ENCODE assay signal across 10 cellular contexts in genomic region chr11:111514216-111515031, GRCh38. TPM values are rescaled to one million over a fixed set of nuclear protein-coding genes. Genes with fewer than 3 reads are reported as not detected.
DNase-seq lines count a peak whose midpoint lies in the region; ATAC-seq and TF ChIP-seq lines count a peak whose summit lies in the region.
"Had no signal": no experiment of that assay in that cellular context is flagged by ENCODE, and none has a peak within 500 bp of the region (broad histone marks: within the 10 kb centered on the region; RNA-seq: fewer than 3 reads in every experiment).

TSS of gene HOATZ (plus strand) at chr11:111514778. CDS start at chr11:111514785, 7 bp downstream.

- H3K9me3 ChIP-seq in OCI-LY3 (ENCODE audit: insufficient read depth, low read length) (no peaks in the 10 kb centered on the region), endodermal cell (ENCODE audit: control insufficient read depth, low read length) (no peaks in the 10 kb centered on the region), neural progenitor cell (ENCODE audit: low read depth) (no peaks in the 10 kb centered on the region)
- H3K9me3 ChIP-seq: colonic mucosa, vagina had no signal

- no peaks in the 10 kb centered on the region for H3K27me3 ChIP-seq in OCI-LY3 (ENCODE audit: low read depth, low read length)
- H3K27me3 ChIP-seq in endodermal cell (ENCODE audit: control insufficient read depth, insufficient read depth, low read length, poor library complexity, severe bottlenecking): peaks cover 39% of the 10 kb centered on the region
- H3K27me3 ChIP-seq in neural progenitor cell: peaks cover 56% of the 10 kb centered on the region
- H3K27me3 ChIP-seq: vagina had no signal

- no peak for ATAC-seq in HG03442 (IDR thresholded peaks at IDR 0.05; ENCODE audit: unreplicated experiment)
- no peak for ATAC-seq in esophagus mucosa
- ATAC-seq in GM21825 (IDR thresholded peaks at IDR 0.05; ENCODE audit: unreplicated experiment): no peak

- H3K36me3 Mint-ChIP-seq in endodermal cell (ENCODE audit: low read depth) (no peaks in the 10 kb centered on the region), neural progenitor cell (no peaks in the 10 kb centered on the region)

- POLR2A ChIA-PET in GM10248 (lab: Yijun Ruan, JAX): no interaction called here

- H3K27ac ChIP-seq in OCI-LY3 (ENCODE audit: low read length) (no peak within 1 kb of the TSS), endodermal cell (ENCODE audit: low read depth, low read length) (no peak within 1 kb of the TSS), neural progenitor cell (no peak within 1 kb of the TSS)
- H3K27ac ChIP-seq: colonic mucosa, vagina had no signal

- peak within 1 kb of the TSS; percentile 68 for H3K4me3 ChIP-seq in OCI-LY3 (ENCODE audit: low read length)
- H3K4me3 ChIP-seq in endodermal cell (ENCODE audit: low read length): peak within 1 kb of the TSS; percentile 67
- peak within 1 kb of the TSS; percentile 32 for H3K4me3 ChIP-seq in neural progenitor cell
- H3K4me3 ChIP-seq: colonic mucosa had no signal

- no peaks in the 10 kb centered on the region for H3K9me3 Mint-ChIP-seq in endodermal cell
- H3K9me3 Mint-ChIP-seq in neural progenitor cell: no peaks in the 10 kb centered on the region

- peaks cover 13% of the 10 kb centered on the region for H3K4me1 Mint-ChIP-seq in endodermal cell
- peaks cover 18% of the 10 kb centered on the region for H3K4me1 Mint-ChIP-seq in neural progenitor cell

- DNase-seq in GM10248 (ENCODE audit: extremely low spot score): peak; percentile 17
- DNase-seq in endodermal cell: peak; percentile 90
- peak; percentile 95 for DNase-seq in neural progenitor cell (ENCODE audit: low spot score)
- DNase-seq in effector CD4-positive, alpha-beta T cell: no peak
- DNase-seq: colonic mucosa had no signal

- H3K4me3 Mint-ChIP-seq in endodermal cell (peak within 1 kb of the TSS; percentile 49), neural progenitor cell (peak within 1 kb of the TSS; percentile 80)

- H3K79me2 ChIP-seq in OCI-LY3 (ENCODE audit: low read length) (no peaks in the 10 kb centered on the region), neural progenitor cell (ENCODE audit: low read depth) (no peaks in the 10 kb centered on the region)

- H4K20me1 ChIP-seq in OCI-LY3 (ENCODE audit: insufficient read depth, low read length): no peaks in the 10 kb centered on the region
- peaks cover 21% of the 10 kb centered on the region for H4K20me1 ChIP-seq in neural progenitor cell (ENCODE audit: low read depth)

- H2AFZ ChIP-seq in OCI-LY3 (ENCODE audit: low read depth, low read length) (0 out of 2 replicates have a peak within 1 kb of the TSS, but pooled peaks have one; percentile 26), neural progenitor cell (replicated peaks) (no peak within 1 kb of the TSS)

- peaks cover 26% of the 10 kb centered on the region for H3F3A ChIP-seq in neural progenitor cell (ENCODE audit: low read depth)

- H3K27ac Mint-ChIP-seq in endodermal cell: no peak within 1 kb of the TSS
- H3K27ac Mint-ChIP-seq in neural progenitor cell: no peak within 1 kb of the TSS

- H3K4me2 ChIP-seq in OCI-LY3 (ENCODE audit: low read length): peak within 1 kb of the TSS; percentile 67
- H3K4me2 ChIP-seq in neural progenitor cell: peak within 1 kb of the TSS; percentile 76

- 12 to 15% methylated on average over 14 to 36 of the region's 39 CpGs for WGBS in endodermal cell (ENCODE audit: insufficient coverage in 1 of 2, insufficient read length in 1 of 2), 2 experiments

- H3K36me3 ChIP-seq in OCI-LY3 (replicated peaks; ENCODE audit: low read depth, low read length): no peaks in the 10 kb centered on the region
- no peaks in the 10 kb centered on the region for H3K36me3 ChIP-seq in endodermal cell (ENCODE audit: control insufficient read depth, insufficient read depth, low read length)
- no peaks in the 10 kb centered on the region for H3K36me3 ChIP-seq in neural progenitor cell
- H3K36me3 ChIP-seq: colonic mucosa, vagina had no signal

- H3K9ac ChIP-seq in OCI-LY3 (ENCODE audit: low read length): no peak within 1 kb of the TSS
- H3K9ac ChIP-seq in endodermal cell (ENCODE audit: extremely low read depth, low read length, poor library complexity, severe bottlenecking): no peak within 1 kb of the TSS
- no peak within 1 kb of the TSS for H3K9ac ChIP-seq in neural progenitor cell

- no peak for TF ChIP-seq CTCF in GM10248 (IDR thresholded peaks at IDR 0.05; ENCODE audit: control extremely low read depth, extremely low read depth, low read depth, missing control alignments)
- TF ChIP-seq CTCF in OCI-LY3 (IDR thresholded peaks at IDR 0.05; ENCODE audit: low read depth, low read length): peak; percentile 12; the same call in 1 of the 2 replicates
- peak; percentile 62 for TF ChIP-seq CTCF in endodermal cell (conservative IDR thresholded peaks at IDR 0.05)
- TF ChIP-seq CTCF in neural progenitor cell (IDR thresholded peaks at IDR 0.05): peak; percentile 34

- H3K27me3 Mint-ChIP-seq in endodermal cell (ENCODE audit: insufficient read depth): peaks cover 48% of the 10 kb centered on the region
- H3K27me3 Mint-ChIP-seq in neural progenitor cell (ENCODE audit: insufficient read depth, low read depth): peaks cover 28% of the 10 kb centered on the region

- H3K4me1 ChIP-seq in OCI-LY3 (ENCODE audit: low read length) (peaks cover 13% of the 10 kb centered on the region), endodermal cell (ENCODE audit: control insufficient read depth, insufficient read depth, low read length) (peaks cover 6% of the 10 kb centered on the region), neural progenitor cell (peaks cover 12% of the 10 kb centered on the region)
- H3K4me1 ChIP-seq: colonic mucosa had no signal

- CTCF ChIA-PET in GM10248 (lab: Yijun Ruan, JAX): interaction anchor here (1.0 to 1.8 kb wide), 3 partner anchors 10 to 28 kb away, joined by 3 to 4 read pairs (median 4); no protein-coding TSS in a partner anchor

RNA-seq across cellular contexts. Expression of gene HOATZ, which starts in this region (rescaled TPM):
- total RNA-seq in endodermal cell: under 1 TPM in 1 of 2 donors, not detected in 1; 0.89 TPM
- polyA plus RNA-seq in endodermal cell (2013, experiment 1 of 2): 0.36 TPM
- 0.41 TPM for polyA plus RNA-seq in endodermal cell (2013, experiment 2 of 2)
- not detected in 2 replicates for total RNA-seq in neural progenitor cell (ENCODE audit: low replicate concordance)
- not detected for total RNA-seq in esophagus mucosa
- total RNA-seq: colonic mucosa, vagina had no signal

Comparison
In these comparisons a context has a peak if more than half of its experiments do, and no peak if none do; other contexts are left out.
1. Peak in DNase-seq and H3K4me3 ChIP-seq in endodermal cell; RNA of the gene not detected or under 1 TPM.
2. Peak in DNase-seq, H3K4me3 ChIP-seq and H3K4me2 ChIP-seq in neural progenitor cell; RNA of the gene not detected or under 1 TPM.